ENCODE assay signal across 8 cellular contexts in the genomic region with DNA sequence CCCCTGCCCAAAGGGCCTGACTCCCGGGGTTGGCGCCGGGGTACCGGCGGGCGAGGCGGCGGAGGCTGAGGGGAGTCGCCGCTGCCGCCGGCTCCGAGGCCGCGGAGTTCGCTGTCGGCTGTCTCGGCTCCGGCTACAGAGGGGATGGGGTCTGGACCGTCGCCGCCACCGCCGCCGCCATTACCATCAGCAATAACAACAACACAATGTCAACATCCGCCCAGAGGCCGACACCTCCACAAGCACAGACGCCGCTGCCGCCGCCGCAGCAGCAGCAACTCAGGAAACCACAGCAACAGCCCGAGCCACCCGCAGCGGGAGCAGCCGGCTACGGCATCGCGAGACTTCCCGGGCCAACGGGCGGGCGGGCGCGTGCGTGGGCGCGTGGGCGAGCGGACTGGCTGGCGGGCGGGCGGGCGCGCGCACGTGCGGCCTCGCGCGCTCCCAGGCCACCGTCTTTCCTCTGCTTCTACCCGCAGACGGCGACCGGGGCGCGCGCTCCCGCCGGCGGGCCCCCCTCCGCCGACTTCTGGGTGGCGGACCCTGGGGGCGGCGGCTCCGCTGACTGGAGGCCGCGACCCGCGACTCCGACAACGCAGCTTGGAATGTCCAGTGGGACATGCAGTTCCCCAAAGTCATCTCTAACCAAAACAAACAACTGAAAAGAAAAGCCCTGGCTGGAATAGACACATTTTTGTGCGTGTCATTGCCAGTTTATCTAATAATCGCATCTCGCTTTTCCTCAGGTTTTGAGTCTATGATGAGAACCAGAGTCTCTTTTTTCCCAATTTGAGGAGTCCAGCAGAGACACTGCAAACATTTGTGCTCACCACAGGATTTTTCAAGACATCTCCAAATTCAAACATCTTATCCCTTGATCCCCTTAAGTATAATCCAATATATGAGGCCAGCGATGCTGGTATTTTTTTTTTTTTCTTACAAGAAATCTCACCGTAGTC. TPM values are rescaled to one million over a fixed set of nuclear protein-coding genes. Genes with fewer than 3 reads are reported as not detected.
DNase-seq lines count a peak whose midpoint lies in the region; ATAC-seq, FAIRE-seq and TF ChIP-seq lines count a peak whose summit lies in the region.

A gene (minus strand): TSS at position 289 of the 959 bp plus-strand sequence. CDS start 305 bp downstream, outside the sequence.

- ATAC-seq in RWPE2 (ENCODE audit: low read depth), result peak; percentile 72
- peak; percentile 86 for ATAC-seq in activated T-helper 17 cell treated with anti-CD3 and anti-CD28 coated beads, Interleukin-2, amount 50 U/mL, for 72 hours (replicated peaks)
- ATAC-seq in naive thymus-derived CD4-positive, alpha-beta T cell, result peak; percentile 94
- peak; percentile 96 for ATAC-seq in stimulated activated memory B cell treated with anti-CD40 and anti-IgM and Interleukin-4, amounts not matched to agents 10 μg/mL and 1 μg/mL and 100 μg/mL, for 72 hours

- peak within 1 kb of the TSS; percentile 98 for H3K9ac ChIP-seq in Loucy (ENCODE audit: low read depth, low read length, poor library complexity, severe bottlenecking)
- H3K9ac ChIP-seq in fibroblast of lung (ENCODE audit: insufficient read depth, low read length), result peak within 1 kb of the TSS; percentile 98

- no peaks in the 10 kb centered on the region; the same call in 1 of the 2 replicates for H3F3A ChIP-seq in Loucy (ENCODE audit: low read depth)

- peak within 1 kb of the TSS; percentile 93 for H3K4me3 Mint-ChIP-seq in activated T-helper 17 cell treated with anti-CD3 and anti-CD28 coated beads, Interleukin-2, amount 50 U/mL, for 72 hours
- H3K4me3 Mint-ChIP-seq in naive thymus-derived CD4-positive, alpha-beta T cell, result peak within 1 kb of the TSS; percentile 94 to 100 (median 97)
- peak within 1 kb of the TSS; percentile 90 for H3K4me3 Mint-ChIP-seq in stimulated activated memory B cell treated with anti-CD40 and anti-IgM and Interleukin-4, amounts not matched to agents 10 μg/mL and 1 μg/mL and 100 μg/mL, for 72 hours

- H3K4me1 ChIP-seq in Loucy (ENCODE audit: insufficient read depth, low read length, poor library complexity, severe bottlenecking) (peaks cover 56% of the 10 kb centered on the region), RWPE2 (ENCODE audit: insufficient read depth, poor library complexity, severe bottlenecking) (peaks cover 55% of the 10 kb centered on the region), fibroblast of lung (ENCODE audit: control insufficient read depth, extremely low read depth, insufficient read depth, low read length) (peaks cover 16% of the 10 kb centered on the region)
- H3K4me1 ChIP-seq in naive thymus-derived CD4-positive, alpha-beta T cell (ENCODE audit: control insufficient read depth in 2 of 2, insufficient read depth in 2 of 2, low read length in 2 of 2), result peaks cover 8 to 32% of the 10 kb centered on the region in 2 donors

- H3K79me2 ChIP-seq in Loucy (ENCODE audit: insufficient read depth, low read length) (peaks cover 47% of the 10 kb centered on the region), fibroblast of lung (ENCODE audit: control insufficient read depth, insufficient read depth, low read length) (peaks cover 46% of the 10 kb centered on the region)

- H3K4me1 Mint-ChIP-seq in activated T-helper 17 cell treated with anti-CD3 and anti-CD28 coated beads, Interleukin-2, amount 50 U/mL, for 72 hours, result peaks cover 24% of the 10 kb centered on the region
- H3K4me1 Mint-ChIP-seq in naive thymus-derived CD4-positive, alpha-beta T cell, result peaks cover 38 to 58% (median 43%) of the 10 kb centered on the region in 7 donors
- peaks cover 45% of the 10 kb centered on the region for H3K4me1 Mint-ChIP-seq in stimulated activated memory B cell treated with anti-CD40 and anti-IgM and Interleukin-4, amounts not matched to agents 10 μg/mL and 1 μg/mL and 100 μg/mL, for 72 hours

- H3K9me2 ChIP-seq in Loucy (replicated peaks; ENCODE audit: low read depth, low read length), result no peaks in the 10 kb centered on the region

- no peaks in the 10 kb centered on the region for H3K9me3 Mint-ChIP-seq in activated T-helper 17 cell treated with anti-CD3 and anti-CD28 coated beads, Interleukin-2, amount 50 U/mL, for 72 hours
- H3K9me3 Mint-ChIP-seq in naive thymus-derived CD4-positive, alpha-beta T cell, result no peaks in the 10 kb centered on the region
- H3K9me3 Mint-ChIP-seq in stimulated activated memory B cell treated with anti-CD40 and anti-IgM and Interleukin-4, amounts not matched to agents 10 μg/mL and 1 μg/mL and 100 μg/mL, for 72 hours, result no peaks in the 10 kb centered on the region

- H4K20me1 ChIP-seq in Loucy (ENCODE audit: insufficient read depth, low read length, poor library complexity, severe bottlenecking) (peaks cover 46% of the 10 kb centered on the region), fibroblast of lung (ENCODE audit: control insufficient read depth, extremely low read depth, insufficient read depth, low read length) (peaks cover 4% of the 10 kb centered on the region)

- H3K27ac ChIP-seq in RWPE2 (ENCODE audit: poor library complexity, severe bottlenecking) (peak within 1 kb of the TSS; percentile 94), fibroblast of lung (ENCODE audit: insufficient read depth, low read length) (peak within 1 kb of the TSS; percentile 96)
- H3K27ac ChIP-seq in naive thymus-derived CD4-positive, alpha-beta T cell (ENCODE audit: low read depth, low read length), result peak within 1 kb of the TSS; percentile 100

- no peak for FAIRE-seq in H54 (lab: Jason Lieb, UNC)

- CTCF ChIA-PET in naive thymus-derived CD4-positive, alpha-beta T cell (lab: Charles Lee), result no interaction called here

- no peaks in the 10 kb centered on the region for H3K36me3 ChIP-seq in Loucy (ENCODE audit: insufficient read depth, low read length)
- peaks cover 18% of the 10 kb centered on the region for H3K36me3 ChIP-seq in RWPE2 (ENCODE audit: low read depth)
- no peaks in the 10 kb centered on the region for H3K36me3 ChIP-seq in fibroblast of lung (ENCODE audit: control insufficient read depth, insufficient read depth, low read length)
- H3K36me3 ChIP-seq in naive thymus-derived CD4-positive, alpha-beta T cell (ENCODE audit: control insufficient read depth in 2 of 3, insufficient read depth in 3 of 3, low read length in 3 of 3), result peaks cover 0 to 8% (median 0%) of the 10 kb centered on the region in 3 experiments

- DNase-seq in EL (peak; percentile 94), H54 (ENCODE audit: insufficient read length, low spot score) (peak; percentile 58), RWPE2 (ENCODE audit: low spot score) (peak; percentile 96), fibroblast of lung (ENCODE audit: low read depth in 2 of 2) (peak; percentile 93 to 94)
- DNase-seq in naive thymus-derived CD4-positive, alpha-beta T cell, result peak; percentile 95 to 99 (median 98)

- H3K4me3 ChIP-seq in Loucy (ENCODE audit: low read length, poor library complexity, severe bottlenecking) (peak within 1 kb of the TSS; percentile 96), RWPE2 (ENCODE audit: severe bottlenecking) (peak within 1 kb of the TSS; percentile 86), fibroblast of lung (replicated peaks in 1 of 4; ENCODE audit: control extremely low read depth in 1 of 4, insufficient read depth in 1 of 4, low read depth in 3 of 4, low read length in 4 of 4) (peak within 1 kb of the TSS; percentile 86 to 95 (median 92))
- H3K4me3 ChIP-seq in naive thymus-derived CD4-positive, alpha-beta T cell (ENCODE audit: low read length), result peak within 1 kb of the TSS; percentile 77

- H3K27ac Mint-ChIP-seq in activated T-helper 17 cell treated with anti-CD3 and anti-CD28 coated beads, Interleukin-2, amount 50 U/mL, for 72 hours, result peak within 1 kb of the TSS; percentile 97
- H3K27ac Mint-ChIP-seq in naive thymus-derived CD4-positive, alpha-beta T cell, result peak within 1 kb of the TSS; percentile 95 to 99 (median 98)
- peak within 1 kb of the TSS; percentile 96 for H3K27ac Mint-ChIP-seq in stimulated activated memory B cell treated with anti-CD40 and anti-IgM and Interleukin-4, amounts not matched to agents 10 μg/mL and 1 μg/mL and 100 μg/mL, for 72 hours

- POLR2A ChIA-PET in naive thymus-derived CD4-positive, alpha-beta T cell (lab: Charles Lee), result interaction anchor here (1.1 to 2.0 kb wide), 5 partner anchors 9 to 878 kb away, joined by 3 to 7 read pairs (median 3); no protein-coding TSS in a partner anchor

- H3K27me3 ChIP-seq in Loucy (ENCODE audit: insufficient read depth, low read length, poor library complexity, severe bottlenecking) (no peaks in the 10 kb centered on the region), RWPE2 (ENCODE audit: insufficient read depth, poor library complexity, severe bottlenecking) (no peaks in the 10 kb centered on the region), fibroblast of lung (ENCODE audit: control insufficient read depth, insufficient read depth, low read length) (no peaks in the 10 kb centered on the region)
- no peaks in the 10 kb centered on the region for H3K27me3 ChIP-seq in naive thymus-derived CD4-positive, alpha-beta T cell (ENCODE audit: control insufficient read depth in 2 of 2, insufficient read depth in 2 of 2, low read length in 2 of 2)

- intact Hi-C loops in naive thymus-derived CD4-positive, alpha-beta T cell (cut with micrococcal nuclease), result loop anchor here (1.0 to 10.0 kb wide), 15 partner anchors 8 to 1884 kb away; a partner anchor contains a TSS

- TF ChIP-seq POLR2A in H54 (IDR thresholded peaks at IDR 0.05; ENCODE audit: low read depth, low read length), result peak; percentile 93

- no peaks in the 10 kb centered on the region for H3K27me3 Mint-ChIP-seq in activated T-helper 17 cell treated with anti-CD3 and anti-CD28 coated beads, Interleukin-2, amount 50 U/mL, for 72 hours
- H3K27me3 Mint-ChIP-seq in naive thymus-derived CD4-positive, alpha-beta T cell, result peaks cover 0 to 2% (median 0%) of the 10 kb centered on the region in 5 donors
- no peaks in the 10 kb centered on the region for H3K27me3 Mint-ChIP-seq in stimulated activated memory B cell treated with anti-CD40 and anti-IgM and Interleukin-4, amounts not matched to agents 10 μg/mL and 1 μg/mL and 100 μg/mL, for 72 hours

- H3K9me3 ChIP-seq in Loucy (ENCODE audit: insufficient read depth, low read depth, low read length) (no peaks in the 10 kb centered on the region), RWPE2 (ENCODE audit: severe bottlenecking) (no peaks in the 10 kb centered on the region), fibroblast of lung (ENCODE audit: control insufficient read depth, insufficient read depth, low read depth, low read length) (no peaks in the 10 kb centered on the region)
- no peaks in the 10 kb centered on the region for H3K9me3 ChIP-seq in naive thymus-derived CD4-positive, alpha-beta T cell (ENCODE audit: control insufficient read depth in 2 of 3, low read length in 3 of 3)

- peak within 1 kb of the TSS; percentile 95 for H2AFZ ChIP-seq in Loucy (ENCODE audit: low read length)
- H2AFZ ChIP-seq in fibroblast of lung (ENCODE audit: low read length), result no peak within 1 kb of the TSS

- no peak for TF ChIP-seq CTCF in Loucy (conservative IDR thresholded peaks at IDR 0.05; ENCODE audit: low read length)
- TF ChIP-seq CTCF in RWPE2 (IDR thresholded peaks at IDR 0.05; ENCODE audit: poor library complexity, severe bottlenecking), result no peak
- no peak for TF ChIP-seq CTCF in fibroblast of lung (conservative IDR thresholded peaks at IDR 0.05 in 1 of 2, IDR thresholded peaks at IDR 0.05 in 1 of 2; ENCODE audit: low read depth in 1 of 2, low read length in 2 of 2)

- peaks cover 45% of the 10 kb centered on the region for H3K36me3 Mint-ChIP-seq in activated T-helper 17 cell treated with anti-CD3 and anti-CD28 coated beads, Interleukin-2, amount 50 U/mL, for 72 hours (ENCODE audit: low read depth)
- peaks cover 0 to 15% (median 0%) of the 10 kb centered on the region in 5 donors for H3K36me3 Mint-ChIP-seq in naive thymus-derived CD4-positive, alpha-beta T cell
- peaks cover 6% of the 10 kb centered on the region for H3K36me3 Mint-ChIP-seq in stimulated activated memory B cell treated with anti-CD40 and anti-IgM and Interleukin-4, amounts not matched to agents 10 μg/mL and 1 μg/mL and 100 μg/mL, for 72 hours

- peak within 1 kb of the TSS; percentile 93 for H3K4me2 ChIP-seq in Loucy (ENCODE audit: low read depth, low read length, poor library complexity, severe bottlenecking)
- H3K4me2 ChIP-seq in fibroblast of lung (ENCODE audit: extremely low read depth, insufficient read depth, low read length), result peak within 1 kb of the TSS; percentile 85

RNA-seq across cellular contexts. Expression of the gene that starts here (rescaled TPM):
- 10 to 100 TPM; 12.8 to 21.8 TPM for total RNA-seq in activated T-helper 17 cell treated with anti-CD3 and anti-CD28 coated beads, Interleukin-2, amount 50 U/mL, for 72 hours
- total RNA-seq in fibroblast of lung, result 48.8 and 52.0 TPM in 2 replicates
- polyA plus RNA-seq in fibroblast of lung, result 32.1 and 39.4 TPM in 2 replicates
- polyA plus RNA-seq in fibroblast of lung (2012), result 22.7 and 29.0 TPM in 2 replicates
- 0.82 and 3.2 TPM in 2 replicates for polyA minus RNA-seq in fibroblast of lung (ENCODE audit: low replicate concordance)
- total RNA-seq in naive thymus-derived CD4-positive, alpha-beta T cell, result 10 to 100 TPM; 22.4 to 55.7 (median 40.7) TPM
- 10 to 100 TPM; 59.0 to 64.2 TPM for polyA plus RNA-seq in naive thymus-derived CD4-positive, alpha-beta T cell

Comparison
In these comparisons a context has a peak if more than half of its experiments do, and no peak if none do; other contexts are left out.
1. Peak in every context shown above with its lines: DNase-seq, ATAC-seq, H3K4me3 ChIP-seq and H3K27ac ChIP-seq.